Comparison of ENCODE assay signal across 28 cellular contexts in the genomic region with DNA sequence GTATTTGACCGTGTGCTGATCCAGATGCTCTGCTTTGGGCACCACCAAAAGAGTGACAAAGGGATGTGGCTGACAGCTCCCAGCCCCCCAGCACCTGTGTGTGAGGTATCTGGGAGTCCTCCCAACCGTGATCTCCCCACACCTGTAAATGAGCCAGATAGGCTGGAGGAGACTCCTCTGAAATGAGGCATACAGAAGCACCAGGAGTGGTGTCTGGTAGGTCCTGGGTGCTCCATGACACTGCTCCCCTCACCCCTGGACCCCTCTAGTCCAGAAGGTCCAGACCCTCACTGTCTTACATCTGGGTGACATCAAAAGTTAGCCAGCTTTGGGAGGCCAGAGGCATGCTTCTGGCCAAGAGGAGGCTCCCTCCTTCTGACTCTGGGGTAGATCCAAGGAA. TPM values are rescaled to one million over a fixed set of nuclear protein-coding genes. Genes with fewer than 3 reads are reported as not detected.
"Had no signal": no experiment of that assay in that cellular context is flagged by ENCODE, and none has a peak within 500 bp of the region (broad histone marks: within the 10 kb centered on the region; RNA-seq: fewer than 3 reads in every experiment).

No MANE protein-coding gene starts in this region.

- H3K27me3 ChIP-seq: suprapubic skin, testis, thyroid gland, tibial nerve, upper lobe of left lung, upper lobe of right lung, uterus had no signal

- H3K36me3 ChIP-seq: stomach, suprapubic skin, thoracic aorta, thyroid gland, tibial artery, tibial nerve, transverse colon, upper lobe of left lung, upper lobe of right lung, uterus had no signal

- H3K9me3 ChIP-seq: stomach, suprapubic skin, testis, thoracic aorta, thyroid gland, tibial artery, transverse colon, upper lobe of left lung, upper lobe of right lung, uterus had no signal

- H3K4me3 ChIP-seq: stomach, suprapubic skin, testis, thoracic aorta, thyroid gland, tibial artery, tibial nerve, transverse colon, upper lobe of left lung, upper lobe of right lung, uterus had no signal

- ATAC-seq: stimulated activated effector memory CD8-positive, alpha-beta T cell treated with anti-CD3 and anti-CD28 coated beads, Interleukin-12 subunit alpha, Interleukin-12 subunit beta, amount 100 ng/mL, for 72 hours; stimulated activated memory B cell treated with anti-CD40 and anti-IgM and Interleukin-4, amounts not matched to agents 10 μg/mL and 1 μg/mL and 100 μg/mL, for 72 hours; stimulated activated naive B cell treated with anti-CD40 and anti-IgM and Interleukin-4, amounts not matched to agents 10 μg/mL and 1 μg/mL and 100 μg/mL, for 72 hours; stimulated activated naive CD8-positive, alpha-beta T cell treated with anti-CD3 and anti-CD28 coated beads, Interleukin-15, amount 100 ng/mL, for 72 hours; stimulated activated naive CD8-positive, alpha-beta T cell treated with anti-CD3 and anti-CD28 coated beads, Interleukin-15, Interleukin-2, amounts not matched to agents 100 U/mL and 50 U/mL, for 24 hours; upper lobe of right lung had no signal

- DNase-seq: stimulated activated CD4-positive, alpha-beta T cell treated with anti-CD3 and anti-CD28 coated beads, Interleukin-2, amount 100 ng/mL, for 24 hours; stimulated activated CD4-positive, alpha-beta T cell treated with anti-CD3 and anti-CD28 coated beads, Interleukin-2, amount 100 ng/mL, for 48 hours; stimulated activated CD4-positive, alpha-beta T cell treated with anti-CD3 and anti-CD28 coated beads, Interleukin-4, amount 100 ng/mL, for 1 hour; stimulated activated CD4-positive, alpha-beta T cell treated with anti-CD3 and anti-CD28 coated beads, Interleukin-4, amount 100 ng/mL, for 24 hours; stimulated activated CD4-positive, alpha-beta T cell treated with anti-CD3 and anti-CD28 coated beads, Interleukin-4, amount 100 ng/mL, for 4 hours; stimulated activated CD8-positive, alpha-beta memory T cell treated with anti-CD3 and anti-CD28 coated beads, Interleukin-4, amount 100 ng/mL, for 48 hours; stimulated activated naive B cell treated with anti-CD40 and anti-IgM and Interleukin-4, amounts not matched to agents 10 μg/mL and 1 μg/mL and 100 μg/mL, for 72 hours; stimulated activated naive CD4-positive, alpha-beta T cell; stimulated activated naive CD4-positive, alpha-beta T cell treated with Interleukin-2 at 50 U/mL for 16 hours; stimulated activated naive CD8-positive, alpha-beta T cell treated with anti-CD3 and anti-CD28 coated beads, Interleukin-15, amount 100 ng/mL, for 72 hours; stimulated activated naive CD8-positive, alpha-beta T cell treated with anti-CD3 and anti-CD28 coated beads, Interleukin-15, Interleukin-2, amounts not matched to agents 100 U/mL and 50 U/mL, for 24 hours; stomach; substantia nigra; testis; thyroid gland; tibial artery; transverse colon; upper lobe of left lung; upper lobe of right lung; uterus had no signal

- H3K4me1 ChIP-seq: stomach, testis, tibial artery, tibial nerve, transverse colon, upper lobe of right lung, uterus had no signal

- H3K27ac ChIP-seq: stomach, suprapubic skin, testis, thoracic aorta, thyroid gland, tibial artery, tibial nerve, transverse colon, upper lobe of left lung, upper lobe of right lung, uterus had no signal

RNA-seq across cellular contexts. Expression of a gene that starts 20.0 kb away (rescaled TPM):
- total RNA-seq: stomach, subcutaneous adipose tissue, temporal lobe, testis, thoracic aorta, thyroid gland, tibial nerve, upper lobe of right lung, ureter had no signal
- polyA plus RNA-seq: stomach had no signal
